Comparison of ENCODE assay signal across 1 cellular context in genomic region chr17:74430706-74431567, GRCh38.
TF ChIP-seq lines count a peak whose summit lies in the region.

No MANE protein-coding gene starts in this region.

TF ChIP-seq in GM12878, 131 proteins besides CTCF, POLR2A, EP300 and RAD21 (continued from another document):
- TF ChIP-seq IRF4 (IDR thresholded peaks at IDR 0.05; ENCODE audit: low read depth, low read length) (no peak), HDGF (IDR thresholded peaks at IDR 0.05) (no peak), CEBPZ (IDR thresholded peaks at IDR 0.05; ENCODE audit: low read depth, low read length) (no peak)
TF ChIP-seq in GM12878: peak in this region for 14.
